ENCODE assay signal across 8 cellular contexts in the genomic region with DNA sequence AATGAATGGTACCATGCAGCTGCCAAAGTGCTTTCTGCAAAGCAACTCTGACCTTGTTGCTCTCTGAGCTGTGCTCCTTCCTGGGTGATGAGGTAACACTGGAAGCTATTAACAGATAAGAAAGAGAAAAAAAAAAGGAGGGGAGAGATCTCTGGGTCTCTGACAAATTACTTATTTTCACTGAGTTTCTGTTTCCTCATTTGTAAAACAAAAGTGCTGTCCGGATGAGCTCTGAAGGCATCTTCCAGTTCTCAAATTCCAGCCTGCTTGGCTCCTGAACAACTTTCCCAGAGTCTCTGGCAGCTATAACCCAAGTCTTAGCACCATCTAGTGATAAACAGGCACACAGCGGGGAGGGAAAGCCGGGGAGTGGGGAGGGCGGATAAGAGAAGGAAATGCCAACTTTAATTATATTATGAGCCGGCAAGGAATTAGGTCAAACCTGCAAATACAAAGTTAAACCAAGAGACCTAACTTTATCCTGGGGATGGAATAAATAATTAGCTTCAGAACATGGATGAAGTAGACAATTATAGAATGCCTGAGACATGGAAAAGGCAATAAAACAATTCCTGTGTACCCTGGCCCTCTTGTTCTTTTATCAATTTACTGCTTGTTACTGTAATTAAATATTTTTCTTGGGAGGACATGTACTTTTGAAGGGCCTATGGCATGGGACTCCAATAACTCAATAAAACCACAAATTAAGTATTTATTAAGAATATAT.
DNase-seq lines count a peak whose midpoint lies in the region; TF ChIP-seq lines count a peak whose summit lies in the region.

No MANE protein-coding gene starts in this region.

- 4 to 12% methylated on average over 4 to 5 of the region's 5 CpGs for WGBS in transverse colon (ENCODE audit: low coverage in 1 of 2), 2 donors

- in situ Hi-C loops in transverse colon (cut with MboI; ENCODE audit: low pct_ligation_motif_present in 1 of 4, low pct_unique_long_range_greater_than_20kb in 1 of 4, low sequenced_read_pairs in 3 of 4), result no loop called here

- intact Hi-C loops in transverse colon (cut with DNase I; ENCODE audit: low total_unique reads), result loop anchor here (2.0 kb wide), 1 partner anchor 107 kb away; no protein-coding TSS in a partner anchor

- no peak for TF ChIP-seq POLR2A in transverse colon (IDR thresholded peaks at IDR 0.05)

- H3K36me3 ChIP-seq in transverse colon, result no peaks in the 10 kb centered on the region

- DNase-seq in NCI-H345 (lab: John Stamatoyannopoulos, UW) (peak; percentile 40), NCI-H345 treated with DMSO at 0.1 percent for 48 hours (lab: John Stamatoyannopoulos, UW; ENCODE audit: unreplicated experiment) (no peak), NCI-H82 (lab: John Stamatoyannopoulos, UW) (peak; percentile 65), cerebellum (ENCODE audit: low spot score) (peak; percentile 27), left kidney (ENCODE audit: low read depth, low spot score) (peak; percentile 80), transverse colon (peak; percentile 59), ecto neural progenitor cell (ENCODE audit: low spot score) (no peak), NCI-H187 (lab: John Stamatoyannopoulos, UW) (no peak)

- peak; percentile 39 to 51 (median 49) for TF ChIP-seq CTCF in transverse colon (IDR thresholded peaks at IDR 0.05)

- H3K27ac ChIP-seq in transverse colon, result no peak overlapping the region

- H3K4me3 ChIP-seq in transverse colon, result no peak overlapping the region

- TF ChIP-seq EP300 in transverse colon (IDR thresholded peaks at IDR 0.05; ENCODE audit: low read depth), result no peak

- H3K9me3 ChIP-seq in transverse colon, result no peaks in the 10 kb centered on the region

- peaks cover 0 to 7% (median 2%) of the 10 kb centered on the region in 4 donors for H3K4me1 ChIP-seq in transverse colon

- peaks cover 11% of the 10 kb centered on the region for H3K27me3 ChIP-seq in transverse colon

Comparison
In these comparisons a context has a peak if more than half of its experiments do, and no peak if none do; other contexts are left out.
1. DNase-seq: peak in NCI-H345 (single experiment), NCI-H82 (single experiment), cerebellum (single experiment), left kidney (single experiment) and transverse colon (single experiment); none in NCI-H345 treated with DMSO at 0.1 percent for 48 hours (single experiment), ecto neural progenitor cell (single experiment) and NCI-H187 (0 of 2).